8 cellular contexts compared by ENCODE assay signal in the genomic region with DNA sequence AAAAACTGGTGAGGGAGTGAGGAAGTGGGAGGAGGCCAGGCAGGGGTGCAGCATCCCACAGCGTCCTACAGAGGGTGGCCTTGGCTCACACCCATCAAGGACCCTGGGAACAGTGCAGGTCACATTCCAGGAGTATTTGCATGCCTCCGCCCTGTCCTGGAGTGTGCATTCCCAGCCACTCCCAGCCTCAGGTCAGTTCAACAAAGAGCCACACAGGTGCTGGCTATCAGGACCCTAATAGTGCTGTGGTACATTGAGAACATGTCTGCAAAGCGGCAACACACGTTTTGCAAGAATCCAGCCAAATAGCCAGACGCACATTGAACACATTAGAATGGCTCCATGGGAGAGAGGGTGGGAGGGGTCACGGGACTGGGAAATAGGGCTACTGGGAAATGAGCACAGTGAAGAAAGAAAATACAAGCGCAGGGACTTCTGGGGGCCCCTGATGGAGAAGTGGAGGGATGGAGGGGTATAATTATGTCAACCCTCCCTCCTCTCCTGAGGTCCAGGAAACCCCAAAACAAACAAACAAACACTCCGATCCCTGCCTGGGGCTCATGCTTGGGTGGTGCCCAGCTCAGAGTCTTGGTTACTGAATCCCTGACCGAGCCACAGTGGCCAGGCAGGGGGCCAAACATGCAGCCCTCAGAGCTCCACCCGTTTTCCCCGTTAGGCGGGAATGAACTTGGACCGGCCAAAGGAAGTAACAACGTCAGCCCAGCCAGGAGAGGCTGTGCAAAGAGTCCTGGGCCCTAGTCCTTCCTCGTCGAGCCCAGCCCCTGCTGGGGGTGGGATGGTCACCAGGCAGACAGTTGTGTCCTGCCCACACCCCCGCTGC. TPM values are rescaled to one million over a fixed set of nuclear protein-coding genes. Genes with fewer than 3 reads are reported as not detected.
A peak's percentile ranks its signal among the peaks of the same experiment; 100 is the strongest.
DNase-seq lines count a peak whose midpoint lies in the region; ATAC-seq and TF ChIP-seq lines count a peak whose summit lies in the region.

No MANE protein-coding gene starts in this region.

- DNase-seq in NCI-H2227 (lab: John Stamatoyannopoulos, UW; ENCODE audit: unreplicated experiment) (peak; percentile 52), fibroblast of gingiva (ENCODE audit: low read depth) (peak; percentile 96), myocyte (ENCODE audit: low read depth) (peak; percentile 91), omental fat pad (ENCODE audit: low spot score) (no peak)
- no peak for DNase-seq in activated naive CD4-positive, alpha-beta T cell treated with anti-CD3 and anti-CD28 coated beads for 36 hours

- no peak overlapping the region for H3K4me3 Mint-ChIP-seq in activated naive CD4-positive, alpha-beta T cell treated with anti-CD3 and anti-CD28 coated beads for 36 hours

- H3K36me3 ChIP-seq in ACC112 (ENCODE audit: insufficient read depth, low read length): no peaks in the 10 kb centered on the region

- intact Hi-C loops in activated naive CD4-positive, alpha-beta T cell treated with anti-CD3 and anti-CD28 coated beads for 36 hours (cut with micrococcal nuclease): no loop called here

- H3K4me1 Mint-ChIP-seq in activated naive CD4-positive, alpha-beta T cell treated with anti-CD3 and anti-CD28 coated beads for 36 hours (ENCODE audit: low read depth): no peaks in the 10 kb centered on the region

- H3K27me3 ChIP-seq in ACC112 (ENCODE audit: insufficient read depth, low read length): no peaks in the 10 kb centered on the region

- H2AFZ ChIP-seq in ACC112 (ENCODE audit: low read length, unreplicated experiment): no peak overlapping the region

- H3K27me3 Mint-ChIP-seq in activated naive CD4-positive, alpha-beta T cell treated with anti-CD3 and anti-CD28 coated beads for 36 hours (ENCODE audit: low read depth): peaks cover 12% of the 10 kb centered on the region

- H3K4me3 ChIP-seq in ACC112 (ENCODE audit: low read depth, low read length): no peak overlapping the region

- H3K27ac Mint-ChIP-seq in activated naive CD4-positive, alpha-beta T cell treated with anti-CD3 and anti-CD28 coated beads for 36 hours: no peak overlapping the region

- ATAC-seq in HG02938 (IDR thresholded peaks at IDR 0.05; ENCODE audit: unreplicated experiment) (no peak), GM18517 (IDR thresholded peaks at IDR 0.05; ENCODE audit: unreplicated experiment) (no peak), omental fat pad (ENCODE audit: low FRiP score) (no peak)

- no peaks in the 10 kb centered on the region for H3K9me3 Mint-ChIP-seq in activated naive CD4-positive, alpha-beta T cell treated with anti-CD3 and anti-CD28 coated beads for 36 hours

- no peaks in the 10 kb centered on the region for H3K79me2 ChIP-seq in ACC112 (ENCODE audit: control insufficient read depth, insufficient read depth, low read length, unreplicated experiment)

- TF ChIP-seq CTCF in omental fat pad (IDR thresholded peaks at IDR 0.05): no peak

- peak overlapping the region; percentile 44 for H3K27ac ChIP-seq in ACC112 (ENCODE audit: low read depth, low read length)

- H3K36me3 Mint-ChIP-seq in activated naive CD4-positive, alpha-beta T cell treated with anti-CD3 and anti-CD28 coated beads for 36 hours (ENCODE audit: low read depth): no peaks in the 10 kb centered on the region

- H3K4me1 ChIP-seq in ACC112 (ENCODE audit: control insufficient read depth, insufficient read depth, low read length, unreplicated experiment): peaks cover 54% of the 10 kb centered on the region

- CTCF ChIA-PET in activated naive CD4-positive, alpha-beta T cell treated with anti-CD3 and anti-CD28 coated beads for 36 hours (lab: Charles Lee): no interaction called here

RNA-seq across cellular contexts. Expression of gene CMKLR1, which starts 36.4 kb away (rescaled TPM):
- total RNA-seq in myocyte (10.6 and 15.3 TPM in 2 replicates), omental fat pad (10 to 100 TPM; 20.7 to 28.1 (median 23.1) TPM)
- 44.3 TPM for polyA plus RNA-seq in myocyte (2012)
- not detected for total RNA-seq in activated naive CD4-positive, alpha-beta T cell treated with anti-CD3 and anti-CD28 coated beads for 36 hours

Comparison
In these comparisons a context has a peak if more than half of its experiments do, and no peak if none do; other contexts are left out.
1. DNase-seq: peak in NCI-H2227 (single experiment), fibroblast of gingiva (single experiment) and myocyte (single experiment); none in omental fat pad (single experiment) and activated naive CD4-positive, alpha-beta T cell treated with anti-CD3 and anti-CD28 coated beads for 36 hours (single experiment).
2. RNA of gene CMKLR1, which starts 36.4 kb away (total RNA-seq): 20.7 to 28.1 TPM in omental fat pad and 10.6 to 15.3 TPM in myocyte; not detected in activated naive CD4-positive, alpha-beta T cell treated with anti-CD3 and anti-CD28 coated beads for 36 hours; every median in the first group is over 10 times any median in the second.